In the genomic region with DNA sequence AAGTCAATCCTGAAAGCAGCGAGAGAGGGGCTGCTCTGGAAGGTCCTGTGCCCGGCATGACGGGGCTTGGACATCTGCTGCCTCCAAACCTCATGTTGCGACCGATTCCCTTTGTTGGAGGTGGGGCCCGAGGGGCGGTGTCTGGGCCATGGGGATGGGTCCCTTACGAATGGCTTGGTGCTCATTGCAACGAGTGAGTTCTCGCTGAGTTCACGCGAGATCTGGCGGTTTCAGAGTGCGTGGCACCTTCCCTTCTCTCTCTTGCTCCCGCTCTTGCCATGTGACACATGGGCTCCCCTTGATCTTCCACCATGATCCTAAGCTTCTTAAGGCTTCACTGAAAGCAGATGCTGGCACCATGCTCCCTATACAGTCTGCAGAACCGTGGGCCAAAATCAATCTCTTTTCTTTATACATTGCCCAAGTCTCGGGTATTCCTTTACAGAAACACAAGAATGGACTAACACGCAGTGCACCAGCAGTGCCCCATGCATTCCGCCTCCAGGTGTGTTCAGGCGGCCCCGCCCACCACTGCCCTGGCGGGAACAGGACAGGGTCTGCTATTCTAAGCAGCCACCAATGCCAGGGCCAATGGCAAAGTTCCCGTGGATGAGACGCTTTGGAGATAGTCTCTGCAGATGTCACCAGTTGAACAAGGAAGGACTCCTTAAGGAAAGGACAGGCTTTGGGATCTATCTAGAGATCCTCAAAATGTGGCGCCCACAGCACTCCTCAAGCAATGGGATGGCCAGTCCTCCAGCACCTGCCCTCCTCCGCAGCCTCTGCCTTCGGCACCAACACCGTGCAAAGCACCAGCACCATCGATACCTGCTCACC, we compare ENCODE assay signal across 14 cellular contexts.
"Had no signal": no experiment of that assay in that cellular context is flagged by ENCODE, and none has a peak within 500 bp of the region (broad histone marks: within the 10 kb centered on the region; RNA-seq: fewer than 3 reads in every experiment).

No MANE protein-coding gene starts in this region.

- DNase-seq: activated CD4-positive, alpha-beta memory T cell treated with anti-CD3 and anti-CD28 coated beads for 36 hours; activated CD4-positive, alpha-beta T cell treated with anti-CD3 and anti-CD28 coated beads for 1 hour; activated naive CD4-positive, alpha-beta T cell treated with anti-CD3 and anti-CD28 coated beads, Interleukin-2, amount 50 U/mL, for 16 hours; cerebellar nuclear complex; dermis blood vessel endothelial cell; mucosa of descending colon; naive thymus-derived CD8-positive, alpha-beta T cell; stimulated activated CD4-positive, alpha-beta T cell treated with anti-CD3 and anti-CD28 coated beads, Interleukin-4, amount 100 ng/mL, for 1 hour; stimulated activated CD8-positive, alpha-beta memory T cell treated with anti-CD3 and anti-CD28 coated beads, Interleukin-4, amount 100 ng/mL, for 48 hours; upper lobe of right lung had no signal

- H3K4me3 Mint-ChIP-seq: activated CD4-positive, alpha-beta memory T cell treated with anti-CD3 and anti-CD28 coated beads for 36 hours; activated T-helper 1 cell treated with anti-CD3 and anti-CD28 coated beads, Interleukin-12 subunit alpha, Interleukin-12 subunit beta, Interleukin-2, Interleukin-4 antibody, amounts not matched to agents 30 ng/mL and 10 ng/mL and 1 ng/mL, durations not matched to agents 14 hours and 24 hours and 36 hours; naive thymus-derived CD8-positive, alpha-beta T cell; stimulated activated naive CD8-positive, alpha-beta T cell treated with anti-CD3 and anti-CD28 coated beads, Interleukin-15, Interleukin-2, amounts not matched to agents 100 ng/mL and 50 ng/mL, for 24 hours; T-helper 2 cell treated with Interferon-gamma antibody and Interleukin-4, amounts not matched to agents 5 μg/mL and 100 μg/mL, for 36 hours had no signal

- H3K27me3 Mint-ChIP-seq: activated CD4-positive, alpha-beta memory T cell treated with anti-CD3 and anti-CD28 coated beads for 36 hours; naive thymus-derived CD8-positive, alpha-beta T cell; stimulated activated naive CD8-positive, alpha-beta T cell treated with anti-CD3 and anti-CD28 coated beads, Interleukin-15, Interleukin-2, amounts not matched to agents 100 ng/mL and 50 ng/mL, for 24 hours had no signal

- H3K27ac Mint-ChIP-seq: activated CD4-positive, alpha-beta memory T cell treated with anti-CD3 and anti-CD28 coated beads for 36 hours; activated T-helper 1 cell treated with anti-CD3 and anti-CD28 coated beads, Interleukin-12 subunit alpha, Interleukin-12 subunit beta, Interleukin-2, Interleukin-4 antibody, amounts not matched to agents 30 ng/mL and 10 ng/mL and 1 ng/mL, durations not matched to agents 14 hours and 24 hours and 36 hours; stimulated activated naive CD8-positive, alpha-beta T cell treated with anti-CD3 and anti-CD28 coated beads, Interleukin-15, Interleukin-2, amounts not matched to agents 100 ng/mL and 50 ng/mL, for 24 hours; T-helper 2 cell treated with Interferon-gamma antibody and Interleukin-4, amounts not matched to agents 5 μg/mL and 100 μg/mL, for 36 hours had no signal

- H3K36me3 Mint-ChIP-seq: activated CD4-positive, alpha-beta memory T cell treated with anti-CD3 and anti-CD28 coated beads for 36 hours had no signal

- H3K4me3 ChIP-seq: adrenal gland, mucosa of descending colon, upper lobe of right lung had no signal

- ATAC-seq: mucosa of descending colon; naive thymus-derived CD8-positive, alpha-beta T cell; upper lobe of right lung had no signal

- H3K9me3 Mint-ChIP-seq: activated CD4-positive, alpha-beta memory T cell treated with anti-CD3 and anti-CD28 coated beads for 36 hours; activated T-helper 1 cell treated with anti-CD3 and anti-CD28 coated beads, Interleukin-12 subunit alpha, Interleukin-12 subunit beta, Interleukin-2, Interleukin-4 antibody, amounts not matched to agents 30 ng/mL and 10 ng/mL and 1 ng/mL, durations not matched to agents 14 hours and 24 hours and 36 hours; naive thymus-derived CD8-positive, alpha-beta T cell; stimulated activated naive CD8-positive, alpha-beta T cell treated with anti-CD3 and anti-CD28 coated beads, Interleukin-15, Interleukin-2, amounts not matched to agents 100 ng/mL and 50 ng/mL, for 24 hours; T-helper 2 cell treated with Interferon-gamma antibody and Interleukin-4, amounts not matched to agents 5 μg/mL and 100 μg/mL, for 36 hours had no signal

- H3K27me3 ChIP-seq: adrenal gland, upper lobe of right lung had no signal

- H3K27ac ChIP-seq: upper lobe of right lung had no signal

- H3K36me3 ChIP-seq: upper lobe of right lung had no signal

- H3K9me3 ChIP-seq: adrenal gland, mucosa of descending colon, upper lobe of right lung had no signal
